ENCODE assay signal across 8 cellular contexts in genomic region chr18:9711361-9712129, GRCh38. TPM values are rescaled to one million over a fixed set of nuclear protein-coding genes. Genes with fewer than 3 reads are reported as not detected.
DNase-seq lines count a peak whose midpoint lies in the region; ATAC-seq and TF ChIP-seq lines count a peak whose summit lies in the region.

No MANE protein-coding gene starts in this region.

- peak overlapping the region in 1 of 2 donors; percentile 20 for H3K27ac Mint-ChIP-seq in activated naive CD4-positive, alpha-beta T cell treated with anti-CD3 and anti-CD28 coated beads, Interleukin-2, amount 50 U/mL, for 72 hours

- TF ChIP-seq POLR2A in upper lobe of left lung (IDR thresholded peaks at IDR 0.05) = peak in 1 of 4 donors; percentile 52

- H3K27ac ChIP-seq in ascending aorta (peak overlapping the region; percentile 57 to 85), upper lobe of left lung (peak overlapping the region; percentile 0 to 95 (median 80))

- H3K9me3 ChIP-seq in ascending aorta = no peaks in the 10 kb centered on the region
- no peaks in the 10 kb centered on the region for H3K9me3 ChIP-seq in upper lobe of left lung

- TF ChIP-seq CTCF in ascending aorta (IDR thresholded peaks at IDR 0.05) (no peak), upper lobe of left lung (IDR thresholded peaks at IDR 0.05) (no peak)

- no peaks in the 10 kb centered on the region for H3K9me3 Mint-ChIP-seq in activated naive CD4-positive, alpha-beta T cell treated with anti-CD3 and anti-CD28 coated beads, Interleukin-2, amount 50 U/mL, for 72 hours

- H3K4me1 ChIP-seq in ascending aorta (peaks cover 0 to 32% of the 10 kb centered on the region in 2 donors), upper lobe of left lung (peaks cover 14 to 42% (median 28%) of the 10 kb centered on the region in 4 donors)

- ATAC-seq in activated naive CD4-positive, alpha-beta T cell treated with anti-CD3 and anti-CD28 coated beads, Interleukin-2, amount 50 U/mL, for 72 hours = peak; percentile 67 to 85
- ATAC-seq in HG03175 (IDR thresholded peaks at IDR 0.05; ENCODE audit: unreplicated experiment) (peak; percentile 71), upper lobe of left lung (ENCODE audit: low FRiP score in 2 of 2) (peak in 1 of 2 donors; percentile 7)

- H3K36me3 ChIP-seq in ascending aorta (no peaks in the 10 kb centered on the region), upper lobe of left lung (no peaks in the 10 kb centered on the region)

- intact Hi-C loops in ascending aorta (cut with DNase I) = no loop called here

- TF ChIP-seq EP300 in upper lobe of left lung (IDR thresholded peaks at IDR 0.05) = no peak

- H3K36me3 Mint-ChIP-seq in activated naive CD4-positive, alpha-beta T cell treated with anti-CD3 and anti-CD28 coated beads, Interleukin-2, amount 50 U/mL, for 72 hours = peaks cover 0 to 5% of the 10 kb centered on the region in 2 donors

- H3K4me3 ChIP-seq in ascending aorta (peak overlapping the region; percentile 20 to 29), upper lobe of left lung (peak overlapping the region in 1 of 4 donors; percentile 96)

- WGBS in upper lobe of left lung, 2 donors = 71 to 82% methylated on average over 6 to 7 of the region's 7 CpGs

- H3K27me3 ChIP-seq in ascending aorta (no peaks in the 10 kb centered on the region), upper lobe of left lung (no peaks in the 10 kb centered on the region)

- DNase-seq in activated naive CD4-positive, alpha-beta T cell treated with anti-CD3 and anti-CD28 coated beads, Interleukin-2, amount 50 U/mL, for 72 hours (ENCODE audit: low spot score in 2 of 2) = peak in 1 of 2 donors; percentile 35
- no peak for DNase-seq in activated naive CD4-positive, alpha-beta T cell treated with Interleukin-2 at 50 U/mL for 16 hours
- DNase-seq in ascending aorta (ENCODE audit: low spot score in 2 of 2) (peak in 1 of 2 donors; percentile 64), upper lobe of left lung (peak in 1 of 2 donors; percentile 48), hypothalamus (lab: John Stamatoyannopoulos, UW) (no peak), DMS79 treated with DMSO at 0.1 percent for 48 hours (lab: John Stamatoyannopoulos, UW) (no peak)
- no peak for DNase-seq in stimulated activated naive CD4-positive, alpha-beta T cell treated with Interleukin-2 at 50 U/mL for 16 hours (lab: John Stamatoyannopoulos, UW)

RNA-seq across cellular contexts. Expression of gene RAB31, which starts 3.4 kb away (rescaled TPM):
- total RNA-seq in activated naive CD4-positive, alpha-beta T cell treated with anti-CD3 and anti-CD28 coated beads, Interleukin-2, amount 50 U/mL, for 72 hours = under 1 TPM; 0.36 to 0.99 TPM
- total RNA-seq in ascending aorta = 36.8 TPM
- total RNA-seq in upper lobe of left lung = 100 to 1,000 TPM in 3 of 6 donors, 10 to 100 TPM in 3; 40.3 to 128 (median 95.8) TPM

Comparison
In these comparisons a context has a peak if more than half of its experiments do, and no peak if none do; other contexts are left out.
1. RNA of gene RAB31, which starts 3.4 kb away (total RNA-seq): 40.3 to 128 TPM in upper lobe of left lung and 36.8 TPM in ascending aorta (single experiment); 0.36 to 0.99 TPM in activated naive CD4-positive, alpha-beta T cell treated with anti-CD3 and anti-CD28 coated beads, Interleukin-2, amount 50 U/mL, for 72 hours; every median in the first group is over 10 times any median in the second.